ENCODE assay signal across 18 cellular contexts in genomic region chr11:1742371-1742770, GRCh38. TPM values are rescaled to one million over a fixed set of nuclear protein-coding genes. Genes with fewer than 3 reads are reported as not detected.
"Had no signal": no experiment of that assay in that cellular context is flagged by ENCODE, and none has a peak within 500 bp of the region (broad histone marks: within the 10 kb centered on the region; RNA-seq: fewer than 3 reads in every experiment).

No MANE protein-coding gene starts in this region.

- FAIRE-seq: small intestine had no signal

- H3K27ac Mint-ChIP-seq: endodermal cell; naive thymus-derived CD8-positive, alpha-beta T cell; T-helper 2 cell treated with Interferon-gamma antibody and Interleukin-4, amounts not matched to agents 5 μg/mL and 100 μg/mL, for 36 hours had no signal

- H3K36me3 Mint-ChIP-seq: naive thymus-derived CD8-positive, alpha-beta T cell had no signal

- H3K9me3 Mint-ChIP-seq: endodermal cell had no signal

- DNase-seq: activated CD4-positive, alpha-beta T cell treated with anti-CD3 and anti-CD28 coated beads, Interleukin-2, amount 50 U/mL, for 4 hours; brain microvascular endothelial cell; endodermal cell; glutamatergic neuron; left colon; mucosa of descending colon; small intestine; substantia nigra; SW 1271; upper lobe of right lung had no signal

- H3K4me3 Mint-ChIP-seq: endodermal cell; naive thymus-derived CD8-positive, alpha-beta T cell; T-helper 2 cell treated with Interferon-gamma antibody and Interleukin-4, amounts not matched to agents 5 μg/mL and 100 μg/mL, for 36 hours had no signal

- H3K4me1 Mint-ChIP-seq: endodermal cell had no signal

- ATAC-seq: left colon; mucosa of descending colon; naive thymus-derived CD8-positive, alpha-beta T cell; upper lobe of right lung had no signal

RNA-seq across cellular contexts. Expression of gene KRTAP5-6, which starts 45.4 kb away (rescaled TPM):
- total RNA-seq: cerebellum; endodermal cell; fibroblast of villous mesenchyme; left colon; lung microvascular endothelial cell; mucosa of descending colon; naive thymus-derived CD8-positive, alpha-beta T cell; right atrium auricular region; SJSA1; upper lobe of right lung had no signal
- polyA plus RNA-seq: esophagus; naive thymus-derived CD8-positive, alpha-beta T cell; small intestine had no signal
